ENCODE assay signal across 15 cellular contexts in the genomic region with DNA sequence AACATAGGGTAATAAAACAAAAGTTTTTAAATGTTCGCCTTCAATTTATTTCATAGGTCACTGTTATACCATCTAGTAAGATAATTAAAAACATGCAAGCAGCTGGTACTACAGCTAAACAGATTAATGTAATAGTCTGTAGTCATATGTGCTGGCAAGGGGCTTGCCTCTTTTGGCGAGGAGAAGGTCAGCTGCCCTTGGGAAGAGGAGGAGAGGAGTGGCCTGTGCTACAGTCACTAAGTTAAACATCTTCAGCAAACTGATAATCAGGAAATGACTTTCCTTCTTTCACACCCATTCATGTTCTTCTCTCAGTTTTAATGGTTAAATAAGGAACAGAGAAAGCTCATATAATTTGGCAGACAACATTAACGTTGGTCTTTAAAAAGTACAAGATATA.
DNase-seq lines count a peak whose midpoint lies in the region; ATAC-seq lines count a peak whose summit lies in the region.
"Had no signal": no experiment of that assay in that cellular context is flagged by ENCODE, and none has a peak within 500 bp of the region (broad histone marks: within the 10 kb centered on the region; RNA-seq: fewer than 3 reads in every experiment).

No MANE protein-coding gene starts in this region.

- intact Hi-C loops in left colon (cut with DNase I, micrococcal nuclease) (no loop called here), posterior vena cava (cut with DNase I) (no loop called here)

- peak; percentile 68 for ATAC-seq in GM21619 (IDR thresholded peaks at IDR 0.05; ENCODE audit: unreplicated experiment)
- ATAC-seq in left colon, result peak; percentile 22
- ATAC-seq in activated naive CD4-positive, alpha-beta T cell treated with anti-CD3 and anti-CD28 coated beads, Interleukin-2, amount 50 U/mL, for 72 hours, result no peak

- no peaks in the 10 kb centered on the region for H3K36me3 Mint-ChIP-seq in activated naive CD4-positive, alpha-beta T cell treated with anti-CD3 and anti-CD28 coated beads, Interleukin-2, amount 50 U/mL, for 72 hours

- H3K27ac Mint-ChIP-seq in activated naive CD4-positive, alpha-beta T cell treated with anti-CD3 and anti-CD28 coated beads, Interleukin-2, amount 50 U/mL, for 72 hours, result no peak overlapping the region

- no peaks in the 10 kb centered on the region for H3K9me3 Mint-ChIP-seq in activated naive CD4-positive, alpha-beta T cell treated with anti-CD3 and anti-CD28 coated beads, Interleukin-2, amount 50 U/mL, for 72 hours

- DNase-seq in NCI-H2029 (lab: John Stamatoyannopoulos, UW), result peak; percentile 10
- no peak for DNase-seq in NCI-H2029 treated with DMSO at 0.1 percent for 48 hours (lab: John Stamatoyannopoulos, UW)
- DNase-seq in NCI-H446 treated with DMSO at 0.1 percent for 48 hours (lab: John Stamatoyannopoulos, UW), result peak; percentile 46
- no peak for DNase-seq in left colon
- no peak for DNase-seq in dedifferentiated amniotic fluid mesenchymal stem cell (ENCODE audit: extremely low spot score)
- no peak for DNase-seq in posterior vena cava (ENCODE audit: low spot score)
- no peak for DNase-seq in activated naive CD4-positive, alpha-beta T cell treated with anti-CD3 and anti-CD28 coated beads, Interleukin-2, amount 50 U/mL, for 72 hours (ENCODE audit: low spot score in 2 of 2)
- DNase-seq: activated CD4-positive, CD25-positive, alpha-beta regulatory T cell treated with anti-CD3 and anti-CD28 coated beads, Interleukin-2, amount 50 U/mL, for 72 hours; activated T-cell treated with anti-CD3 and anti-CD28 coated beads for 4 hours; Calu3; head of caudate nucleus; NCI-H2171; PC-9; psoas muscle had no signal

Comparison
In these comparisons a context has a peak if more than half of its experiments do, and no peak if none do; other contexts are left out.
1. DNase-seq: peak in NCI-H2029 (single experiment) and NCI-H446 treated with DMSO at 0.1 percent for 48 hours (single experiment); none in NCI-H2029 treated with DMSO at 0.1 percent for 48 hours (single experiment), left colon (0 of 2), dedifferentiated amniotic fluid mesenchymal stem cell (single experiment), posterior vena cava (single experiment) and activated naive CD4-positive, alpha-beta T cell treated with anti-CD3 and anti-CD28 coated beads, Interleukin-2, amount 50 U/mL, for 72 hours (0 of 2).
2. ATAC-seq: peak in GM21619 (single experiment) and left colon (single experiment); none in activated naive CD4-positive, alpha-beta T cell treated with anti-CD3 and anti-CD28 coated beads, Interleukin-2, amount 50 U/mL, for 72 hours (0 of 2).